1 cellular context compared by ENCODE assay signal in genomic region chr12:123388218-123388947, GRCh38.
TF ChIP-seq lines count a peak whose summit lies in the region.

No MANE protein-coding gene starts in this region.

TF ChIP-seq in K562, 482 proteins besides CTCF, POLR2A, EP300 and RAD21 (continued from another document and continues in another):
- TF ChIP-seq, protein P1, sequence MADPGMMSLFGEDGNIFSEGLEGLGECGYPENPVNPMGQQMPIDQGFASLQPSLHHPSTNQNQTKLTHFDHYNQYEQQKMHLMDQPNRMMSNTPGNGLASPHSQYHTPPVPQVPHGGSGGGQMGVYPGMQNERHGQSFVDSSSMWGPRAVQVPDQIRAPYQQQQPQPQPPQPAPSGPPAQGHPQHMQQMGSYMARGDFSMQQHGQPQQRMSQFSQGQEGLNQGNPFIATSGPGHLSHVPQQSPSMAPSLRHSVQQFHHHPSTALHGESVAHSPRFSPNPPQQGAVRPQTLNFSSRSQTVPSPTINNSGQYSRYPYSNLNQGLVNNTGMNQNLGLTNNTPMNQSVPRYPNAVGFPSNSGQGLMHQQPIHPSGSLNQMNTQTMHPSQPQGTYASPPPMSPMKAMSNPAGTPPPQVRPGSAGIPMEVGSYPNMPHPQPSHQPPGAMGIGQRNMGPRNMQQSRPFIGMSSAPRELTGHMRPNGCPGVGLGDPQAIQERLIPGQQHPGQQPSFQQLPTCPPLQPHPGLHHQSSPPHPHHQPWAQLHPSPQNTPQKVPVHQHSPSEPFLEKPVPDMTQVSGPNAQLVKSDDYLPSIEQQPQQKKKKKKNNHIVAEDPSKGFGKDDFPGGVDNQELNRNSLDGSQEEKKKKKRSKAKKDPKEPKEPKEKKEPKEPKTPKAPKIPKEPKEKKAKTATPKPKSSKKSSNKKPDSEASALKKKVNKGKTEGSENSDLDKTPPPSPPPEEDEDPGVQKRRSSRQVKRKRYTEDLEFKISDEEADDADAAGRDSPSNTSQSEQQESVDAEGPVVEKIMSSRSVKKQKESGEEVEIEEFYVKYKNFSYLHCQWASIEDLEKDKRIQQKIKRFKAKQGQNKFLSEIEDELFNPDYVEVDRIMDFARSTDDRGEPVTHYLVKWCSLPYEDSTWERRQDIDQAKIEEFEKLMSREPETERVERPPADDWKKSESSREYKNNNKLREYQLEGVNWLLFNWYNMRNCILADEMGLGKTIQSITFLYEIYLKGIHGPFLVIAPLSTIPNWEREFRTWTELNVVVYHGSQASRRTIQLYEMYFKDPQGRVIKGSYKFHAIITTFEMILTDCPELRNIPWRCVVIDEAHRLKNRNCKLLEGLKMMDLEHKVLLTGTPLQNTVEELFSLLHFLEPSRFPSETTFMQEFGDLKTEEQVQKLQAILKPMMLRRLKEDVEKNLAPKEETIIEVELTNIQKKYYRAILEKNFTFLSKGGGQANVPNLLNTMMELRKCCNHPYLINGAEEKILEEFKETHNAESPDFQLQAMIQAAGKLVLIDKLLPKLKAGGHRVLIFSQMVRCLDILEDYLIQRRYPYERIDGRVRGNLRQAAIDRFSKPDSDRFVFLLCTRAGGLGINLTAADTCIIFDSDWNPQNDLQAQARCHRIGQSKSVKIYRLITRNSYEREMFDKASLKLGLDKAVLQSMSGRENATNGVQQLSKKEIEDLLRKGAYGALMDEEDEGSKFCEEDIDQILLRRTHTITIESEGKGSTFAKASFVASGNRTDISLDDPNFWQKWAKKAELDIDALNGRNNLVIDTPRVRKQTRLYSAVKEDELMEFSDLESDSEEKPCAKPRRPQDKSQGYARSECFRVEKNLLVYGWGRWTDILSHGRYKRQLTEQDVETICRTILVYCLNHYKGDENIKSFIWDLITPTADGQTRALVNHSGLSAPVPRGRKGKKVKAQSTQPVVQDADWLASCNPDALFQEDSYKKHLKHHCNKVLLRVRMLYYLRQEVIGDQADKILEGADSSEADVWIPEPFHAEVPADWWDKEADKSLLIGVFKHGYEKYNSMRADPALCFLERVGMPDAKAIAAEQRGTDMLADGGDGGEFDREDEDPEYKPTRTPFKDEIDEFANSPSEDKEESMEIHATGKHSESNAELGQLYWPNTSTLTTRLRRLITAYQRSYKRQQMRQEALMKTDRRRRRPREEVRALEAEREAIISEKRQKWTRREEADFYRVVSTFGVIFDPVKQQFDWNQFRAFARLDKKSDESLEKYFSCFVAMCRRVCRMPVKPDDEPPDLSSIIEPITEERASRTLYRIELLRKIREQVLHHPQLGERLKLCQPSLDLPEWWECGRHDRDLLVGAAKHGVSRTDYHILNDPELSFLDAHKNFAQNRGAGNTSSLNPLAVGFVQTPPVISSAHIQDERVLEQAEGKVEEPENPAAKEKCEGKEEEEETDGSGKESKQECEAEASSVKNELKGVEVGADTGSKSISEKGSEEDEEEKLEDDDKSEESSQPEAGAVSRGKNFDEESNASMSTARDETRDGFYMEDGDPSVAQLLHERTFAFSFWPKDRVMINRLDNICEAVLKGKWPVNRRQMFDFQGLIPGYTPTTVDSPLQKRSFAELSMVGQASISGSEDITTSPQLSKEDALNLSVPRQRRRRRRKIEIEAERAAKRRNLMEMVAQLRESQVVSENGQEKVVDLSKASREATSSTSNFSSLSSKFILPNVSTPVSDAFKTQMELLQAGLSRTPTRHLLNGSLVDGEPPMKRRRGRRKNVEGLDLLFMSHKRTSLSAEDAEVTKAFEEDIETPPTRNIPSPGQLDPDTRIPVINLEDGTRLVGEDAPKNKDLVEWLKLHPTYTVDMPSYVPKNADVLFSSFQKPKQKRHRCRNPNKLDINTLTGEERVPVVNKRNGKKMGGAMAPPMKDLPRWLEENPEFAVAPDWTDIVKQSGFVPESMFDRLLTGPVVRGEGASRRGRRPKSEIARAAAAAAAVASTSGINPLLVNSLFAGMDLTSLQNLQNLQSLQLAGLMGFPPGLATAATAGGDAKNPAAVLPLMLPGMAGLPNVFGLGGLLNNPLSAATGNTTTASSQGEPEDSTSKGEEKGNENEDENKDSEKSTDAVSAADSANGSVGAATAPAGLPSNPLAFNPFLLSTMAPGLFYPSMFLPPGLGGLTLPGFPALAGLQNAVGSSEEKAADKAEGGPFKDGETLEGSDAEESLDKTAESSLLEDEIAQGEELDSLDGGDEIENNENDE (IDR thresholded peaks at IDR 0.05; ENCODE audit: low read depth, low read length) = no peak
- no peak for TF ChIP-seq ZC3H8 (IDR thresholded peaks at IDR 0.05)
- peak in 1 of 2 experiments; percentile 50; a peak in 1 of 4 replicates for TF ChIP-seq ETV6 (IDR thresholded peaks at IDR 0.05; ENCODE audit: borderline replicate concordance in 1 of 2, low read depth in 2 of 2, low read length in 1 of 2)
- TF ChIP-seq ETV6 (CRISPR knock-in tag; IDR thresholded peaks at IDR 0.05; ENCODE audit: borderline replicate concordance) = no peak
- TF ChIP-seq CBX1 (IDR thresholded peaks at IDR 0.05; ENCODE audit: low read depth) = no peak
- TF ChIP-seq KLF6 (CRISPR knock-in tag; IDR thresholded peaks at IDR 0.05; ENCODE audit: borderline replicate concordance) = no peak
- TF ChIP-seq DDX20 (tag; IDR thresholded peaks at IDR 0.05; ENCODE audit: low read depth) = no peak
- no peak for TF ChIP-seq TAF15 (IDR thresholded peaks at IDR 0.05; ENCODE audit: low read depth, low read length)
- no peak for TF ChIP-seq ARHGAP35 (IDR thresholded peaks at IDR 0.05; ENCODE audit: partially characterized antibody)
- TF ChIP-seq ZNF445 (CRISPR knock-in tag; IDR thresholded peaks at IDR 0.05; ENCODE audit: low read depth) = no peak
- no peak for TF ChIP-seq PURB (CRISPR knock-in tag; IDR thresholded peaks at IDR 0.05; ENCODE audit: low read depth)
- no peak for TF ChIP-seq TGIF2 (CRISPR knock-in tag; IDR thresholded peaks at IDR 0.05)
- no peak for TF ChIP-seq TEAD2 (tag; IDR thresholded peaks at IDR 0.05)
- peak; percentile 88 for TF ChIP-seq RNF2 (IDR thresholded peaks at IDR 0.05)
- TF ChIP-seq CC2D1A (IDR thresholded peaks at IDR 0.05) = peak; percentile 90; the same call in 1 of the 2 replicates
- no peak for TF ChIP-seq ZNF586 (CRISPR knock-in tag; conservative IDR thresholded peaks at IDR 0.05)
- no peak for TF ChIP-seq MCM7 (IDR thresholded peaks at IDR 0.05)
- 0 out of 2 replicates have a peak, but pooled peaks have one; percentile 19 for TF ChIP-seq CREB3L1 (IDR thresholded peaks at IDR 0.05; ENCODE audit: borderline replicate concordance, low read depth)
- peak in 1 of 3 experiments; percentile 38 for TF ChIP-seq YY1 (IDR thresholded peaks at IDR 0.05; ENCODE audit: borderline replicate concordance in 1 of 3, control insufficient read depth in 1 of 3, extremely low read depth in 1 of 3, insufficient read depth in 3 of 3, insufficient read length in 1 of 3, insufficient replicate concordance in 2 of 3, low read depth in 1 of 3, low read length in 2 of 3)
- no peak for TF ChIP-seq CREBBP (IDR thresholded peaks at IDR 0.05; ENCODE audit: low read depth, low read length)
- peak; percentile 75 for TF ChIP-seq RBFOX2 (IDR thresholded peaks at IDR 0.05; ENCODE audit: low read depth, low read length)
- no peak; the same call in 1 of the 2 replicates for TF ChIP-seq ZC3H4 (CRISPR knock-in tag; IDR thresholded peaks at IDR 0.05; ENCODE audit: borderline replicate concordance)
- TF ChIP-seq ZNF282 (CRISPR knock-in tag; IDR thresholded peaks at IDR 0.05) = no peak
- no peak for TF ChIP-seq MGA (IDR thresholded peaks at IDR 0.05)
- peak; percentile 97 for TF ChIP-seq CBFA2T3 (IDR thresholded peaks at IDR 0.05)
- TF ChIP-seq ZBED1 (IDR thresholded peaks at IDR 0.05) = peak; percentile 77; the same call in 1 of the 2 replicates
- TF ChIP-seq NFATC3 (IDR thresholded peaks at IDR 0.05) = no peak
